ENCODE assay signal across 11 cellular contexts in genomic region chr18:64100136-64100922, GRCh38. TPM values are rescaled to one million over a fixed set of nuclear protein-coding genes. Genes with fewer than 3 reads are reported as not detected.
DNase-seq lines count a peak whose midpoint lies in the region; ATAC-seq, FAIRE-seq and TF ChIP-seq lines count a peak whose summit lies in the region.
"Had no signal": no experiment of that assay in that cellular context is flagged by ENCODE, and none has a peak within 500 bp of the region (broad histone marks: within the 10 kb centered on the region; RNA-seq: fewer than 3 reads in every experiment).

No MANE protein-coding gene starts in this region.

- H2BK12ac ChIP-seq in H1 (ENCODE audit: low read depth, low read length), result no peak overlapping the region

- no peaks in the 10 kb centered on the region for H4K20me1 ChIP-seq in H1 (replicated peaks in 1 of 2; ENCODE audit: control insufficient read depth in 1 of 2, insufficient read depth in 2 of 2, low read length in 2 of 2)

- H4K8ac ChIP-seq in H1 (ENCODE audit: extremely low read depth, insufficient read depth, low read length), result no peak overlapping the region

- no peaks in the 10 kb centered on the region for H3K79me2 ChIP-seq in H1 (ENCODE audit: control insufficient read depth in 1 of 2, insufficient read depth in 2 of 2, low read length in 2 of 2)

- H3K18ac ChIP-seq in H1 (ENCODE audit: extremely low read depth, low read length), result no peak overlapping the region

- no peak overlapping the region for H2BK20ac ChIP-seq in H1 (ENCODE audit: low read length)

- H2AK5ac ChIP-seq in H1 (ENCODE audit: low read depth, low read length), result no peak overlapping the region

- H3K14ac ChIP-seq in H1 (ENCODE audit: insufficient read length), result no peak overlapping the region

- no peak overlapping the region for H4K5ac ChIP-seq in H1 (ENCODE audit: insufficient read length, low read depth, low read length)

- no peak overlapping the region for H3K27ac ChIP-seq in H1 (ENCODE audit: low read depth, low read length)

- no peak overlapping the region for H2BK5ac ChIP-seq in H1 (ENCODE audit: low read depth, low read length)

- no peak overlapping the region for H3K4me2 ChIP-seq in H1 (ENCODE audit: insufficient read depth in 1 of 2, low read depth in 2 of 2, low read length in 2 of 2)

- no peak overlapping the region for H3K56ac ChIP-seq in H1 (replicated peaks; ENCODE audit: insufficient read length, low read depth, low read length)

- no peak overlapping the region for H3K4ac ChIP-seq in H1 (replicated peaks; ENCODE audit: insufficient read length, low read depth, low read length)

- no peak for TF ChIP-seq POLR2A in H1 (IDR thresholded peaks at IDR 0.05; ENCODE audit: control extremely low read depth in 1 of 2, low read depth in 2 of 2, low read length in 2 of 2)

- H3K9me3 ChIP-seq in H1 (ENCODE audit: insufficient read depth in 2 of 2, low read depth in 1 of 2, low read length in 1 of 2), result no peaks in the 10 kb centered on the region

- POLR2A ChIA-PET in H1 (lab: Charles Lee; ENCODE audit: partially characterized antibody), result no interaction called here

- TF ChIP-seq EP300 in H1 (IDR thresholded peaks at IDR 0.05; ENCODE audit: borderline replicate concordance in 1 of 2, low read depth in 2 of 2, low read length in 2 of 2), result no peak

- H2BK120ac ChIP-seq in H1 (replicated peaks; ENCODE audit: low read depth, low read length), result no peak overlapping the region

- H3K9ac ChIP-seq in H1 (replicated peaks in 1 of 4; ENCODE audit: extremely low read depth in 1 of 4, low read depth in 3 of 4, low read length in 3 of 4), result no peak overlapping the region

- ATAC-seq in GM18858 (IDR thresholded peaks at IDR 0.05; ENCODE audit: unreplicated experiment), result peak; percentile 67
- peak; percentile 58 for ATAC-seq in GM21737 (IDR thresholded peaks at IDR 0.05; ENCODE audit: unreplicated experiment)
- ATAC-seq in HG03469 (IDR thresholded peaks at IDR 0.05; ENCODE audit: unreplicated experiment), result peak; percentile 50
- no peak for ATAC-seq in GM19035 (IDR thresholded peaks at IDR 0.05; ENCODE audit: unreplicated experiment)
- no peak for ATAC-seq in GM21515 (IDR thresholded peaks at IDR 0.05; ENCODE audit: unreplicated experiment)

- CTCF ChIA-PET in H1 (lab: Charles Lee; ENCODE audit: partially characterized antibody), result interaction anchor here (0.6 to 6.5 kb wide), 14 partner anchors 11 to 378 kb away, joined by 3 to 61 read pairs (median 4); no protein-coding TSS in a partner anchor

- no peaks in the 10 kb centered on the region for H3K27me3 ChIP-seq in H1 (replicated peaks in 1 of 4; ENCODE audit: control insufficient read depth in 3 of 4, extremely low read depth in 1 of 4, insufficient read depth in 3 of 4, low read length in 3 of 4)

- H2AFZ ChIP-seq in H1 (ENCODE audit: low read length), result no peak overlapping the region

- no peaks in the 10 kb centered on the region for H3K23me2 ChIP-seq in H1 (ENCODE audit: low read depth, low read length)

- H3K23ac ChIP-seq in H1 (ENCODE audit: insufficient read length), result no peak overlapping the region

- no peak for DNase-seq in H1 (ENCODE audit: low read depth in 1 of 2, low spot score in 2 of 2)
- no peak for DNase-seq in occipital lobe (lab: John Stamatoyannopoulos, UW)
- no peak for DNase-seq in NCI-H2029 treated with DMSO at 0.1 percent for 48 hours (lab: John Stamatoyannopoulos, UW)
- DNase-seq: DND-41, HFFc6, hypothalamus had no signal

- TF ChIP-seq CTCF in H1 (IDR thresholded peaks at IDR 0.05; ENCODE audit: control extremely low read depth in 1 of 3, insufficient read depth in 1 of 3, low read depth in 1 of 3, low read length in 3 of 3), result no peak

- 83% methylated on average over 6 of the region's 6 CpGs; no CpG with 5 or more reads in 1 of the 2 experiments for WGBS in H1 (ENCODE audit: extremely low coverage in 1 of 2, insufficient coverage in 1 of 2, insufficient read length in 1 of 2, insufficient replicate concordance in 2 of 2, low coverage in 1 of 2, low lambda C conversion rate in 2 of 2, missing lambda C conversion rate in 1 of 2), 2 experiments

- no peaks in the 10 kb centered on the region for H3K36me3 ChIP-seq in H1 (ENCODE audit: control insufficient read depth in 2 of 4, insufficient read depth in 4 of 4, low read length in 3 of 4)

- no peaks in the 10 kb centered on the region for H3K79me1 ChIP-seq in H1 (ENCODE audit: low read depth, low read length)

- 0 out of 2 replicates have a peak overlapping the region, but pooled peaks have one; percentile 22 for H2BK15ac ChIP-seq in H1 (ENCODE audit: low read length)

- FAIRE-seq in H1 (lab: Jason Lieb, UNC), result no peak

- no peak overlapping the region for H4K91ac ChIP-seq in H1 (replicated peaks; ENCODE audit: insufficient read length, low read length)

- no peaks in the 10 kb centered on the region for H3K4me1 ChIP-seq in H1 (replicated peaks in 1 of 4; ENCODE audit: control insufficient read depth in 3 of 4, insufficient read depth in 4 of 4, low read length in 3 of 4)

- TF ChIP-seq RAD21 in H1 (IDR thresholded peaks at IDR 0.05 in 1 of 2, conservative IDR thresholded peaks at IDR 0.05 in 1 of 2; ENCODE audit: low read depth in 2 of 2, low read length in 2 of 2), result peak in 1 of 2 experiments; percentile 4; a peak in 1 of 4 replicates

- H3K4me3 ChIP-seq in H1 (ENCODE audit: extremely low read depth in 1 of 4, insufficient read depth in 2 of 4, low read depth in 3 of 4, low read length in 4 of 4), result no peak overlapping the region

TF ChIP-seq in H1, 55 proteins besides CTCF, POLR2A, EP300 and RAD21:
- TF ChIP-seq CEBPB (IDR thresholded peaks at IDR 0.05; ENCODE audit: low read depth, low read length) (peak; percentile 56; the same call in 1 of the 2 replicates), TAF1 (IDR thresholded peaks at IDR 0.05; ENCODE audit: low read depth, low read length) (no peak), TEAD4 (IDR thresholded peaks at IDR 0.05; ENCODE audit: low read depth, low read length) (no peak)

RNA-seq across cellular contexts. Expression of gene LINC00305, which starts 48.6 kb away (rescaled TPM):
- not detected in 2 replicates for total RNA-seq in H1 (2021; fragmentation: NEBNext Ultra II Directional; extraction: Animal tissue kit (Norgen Biotek cat#: 25700))
- not detected in 2 replicates for polyA plus RNA-seq in H1 (2011; rRNA removed)
- polyA plus RNA-seq in H1 (2011; cell fraction: cytosol; rRNA removed), result not detected
- polyA plus RNA-seq in H1 (2011; cell fraction: nucleus; rRNA removed), result not detected
- polyA plus RNA-seq in H1 (2012, experiment 1 of 2), result not detected in 4 replicates
- not detected for polyA plus RNA-seq in H1 (2012, experiment 2 of 2)
- polyA plus RNA-seq in H1 (2013, experiment 1 of 2), result 0.06 TPM
- polyA plus RNA-seq in H1 (2013, experiment 2 of 2), result not detected
- polyA minus RNA-seq in H1 (2011; rRNA and poly(A)+ RNA removed), result not detected in 2 replicates
- polyA minus RNA-seq in H1 (2011; cell fraction: cytosol; rRNA and poly(A)+ RNA removed), result not detected
- polyA minus RNA-seq in H1 (2011; cell fraction: nucleus; rRNA and poly(A)+ RNA removed), result not detected
- total RNA-seq in occipital lobe, result not detected
- total RNA-seq: HFFc6 had no signal

Comparison
In these comparisons a context has a peak if more than half of its experiments do, and no peak if none do; other contexts are left out.
1. ATAC-seq: peak in GM18858 (single experiment), GM21737 (single experiment) and HG03469 (single experiment); none in GM19035 (single experiment) and GM21515 (single experiment).